8 cellular contexts compared by ENCODE assay signal in genomic region chr17:74987418-74987908, GRCh38. TPM values are rescaled to one million over a fixed set of nuclear protein-coding genes. Genes with fewer than 3 reads are reported as not detected.
DNase-seq lines count a peak whose midpoint lies in the region; ATAC-seq, FAIRE-seq and TF ChIP-seq lines count a peak whose summit lies in the region.

CDR2L (plus strand) TSS chr17:74987632; CDS start chr17:74988044, 412 bp downstream.

- H3K4me2 ChIP-seq in A549: peak within 1 kb of the TSS; percentile 93

- DNase-seq in A549 (ENCODE audit: low read depth in 1 of 2, low spot score in 1 of 2) (peak; percentile 94), NCI-H345 (lab: John Stamatoyannopoulos, UW) (peak; percentile 97), islet precursor cell (peak; percentile 99)
- DNase-seq in central memory CD8-positive, alpha-beta T cell (ENCODE audit: low spot score in 2 of 2): peak; percentile 84 to 90
- DNase-seq in stimulated activated CD4-positive, alpha-beta T cell treated with anti-CD3 and anti-CD28 coated beads, Interleukin-12 subunit alpha, Interleukin-12 subunit beta, amount 100 ng/mL, for 24 hours (ENCODE audit: low read depth in 2 of 2): peak; percentile 78 to 93

- FAIRE-seq in A549 (lab: Jason Lieb, UNC): no peak

- peaks cover 6% of the 10 kb centered on the region for H3K27me3 Mint-ChIP-seq in central memory CD8-positive, alpha-beta T cell

- H3K4me1 ChIP-seq in A549: peaks cover 53% of the 10 kb centered on the region

- peaks cover 2% of the 10 kb centered on the region for H3K36me3 Mint-ChIP-seq in central memory CD8-positive, alpha-beta T cell (ENCODE audit: insufficient read depth)

- H3K27ac ChIP-seq in A549: peak within 1 kb of the TSS; percentile 94 to 95

- H3K9me3 Mint-ChIP-seq in central memory CD8-positive, alpha-beta T cell: no peaks in the 10 kb centered on the region

- peak; percentile 95 for TF ChIP-seq POLR2A in A549 (IDR thresholded peaks at IDR 0.05; ENCODE audit: low read length)

- TF ChIP-seq CTCF in A549 (IDR thresholded peaks at IDR 0.05): no peak

- H3K4me1 Mint-ChIP-seq in central memory CD8-positive, alpha-beta T cell: peaks cover 5% of the 10 kb centered on the region

- TF ChIP-seq RAD21 in A549 (conservative IDR thresholded peaks at IDR 0.05 in 1 of 2, IDR thresholded peaks at IDR 0.05 in 1 of 2): no peak

- peak within 1 kb of the TSS; percentile 82 for H3K4me3 Mint-ChIP-seq in central memory CD8-positive, alpha-beta T cell

- no peak for TF ChIP-seq EP300 in A549 (IDR thresholded peaks at IDR 0.05)

- CTCF ChIA-PET in A549 (lab: Yijun Ruan, JAX): interaction anchor here (0.7 to 17.5 kb wide), 13 partner anchors 8 to 143 kb away, joined by 3 to 332 read pairs (median 9); partner anchors contain the start of genes HID1, MRPL58, NT5C and OTOP2

- ATAC-seq in A549 (peak; percentile 82 to 87), GM18907 (IDR thresholded peaks at IDR 0.05; ENCODE audit: unreplicated experiment) (peak; percentile 87), HG03175 (IDR thresholded peaks at IDR 0.05; ENCODE audit: unreplicated experiment) (peak; percentile 91)
- peak; percentile 97 to 98 for ATAC-seq in activated CD4-positive, CD25-positive, alpha-beta regulatory T cell treated with anti-CD3 and anti-CD28 coated beads, Interleukin-2, amount 50 U/mL, for 24 hours
- ATAC-seq in central memory CD8-positive, alpha-beta T cell (replicated peaks; ENCODE audit: extremely low read depth, poor library complexity, severe bottlenecking): peak; percentile 91

- H3K9me3 ChIP-seq in A549: no peaks in the 10 kb centered on the region

- no peak within 1 kb of the TSS for H3K27ac Mint-ChIP-seq in central memory CD8-positive, alpha-beta T cell (ENCODE audit: low read depth)

- WGBS in A549 (ENCODE audit: missing lambda C conversion rate): 0% methylated on average over 16 of the region's 51 CpGs

- H3K4me3 ChIP-seq in A549: peak within 1 kb of the TSS; percentile 80

- POLR2A ChIA-PET in A549 (lab: Yijun Ruan, JAX): interaction anchor here (0.5 to 7.5 kb wide), 12 partner anchors 15 to 917 kb away, joined by 3 to 107 read pairs (median 6); partner anchors contain the start of genes FDXR, HID1, MRPL58 and SLC16A5

TF ChIP-seq in A549, 52 proteins besides CTCF, POLR2A, EP300 and RAD21:
- TF ChIP-seq BCL3 (IDR thresholded peaks at IDR 0.05): peak; percentile 94
- no peak for TF ChIP-seq CBX8 (IDR thresholded peaks at IDR 0.05)
- TF ChIP-seq REST (IDR thresholded peaks at IDR 0.05): no peak
- no peak for TF ChIP-seq KDM5A (IDR thresholded peaks at IDR 0.05)
- TF ChIP-seq TP53 (CRISPR knock-in tag; IDR thresholded peaks at IDR 0.05): peak; percentile 77; the same call in 1 of the 2 replicates
- TF ChIP-seq CEBPB (IDR thresholded peaks at IDR 0.05): no peak
- TF ChIP-seq EHF (CRISPR knock-in tag; IDR thresholded peaks at IDR 0.05): no peak
- no peak for TF ChIP-seq ESRRA (IDR thresholded peaks at IDR 0.05; ENCODE audit: borderline replicate concordance, low read length)
- TF ChIP-seq MAX (IDR thresholded peaks at IDR 0.05): no peak; the same call in 1 of the 2 replicates
- TF ChIP-seq PHF8 (IDR thresholded peaks at IDR 0.05; ENCODE audit: borderline replicate concordance, low read depth): peak; percentile 75
- no peak for TF ChIP-seq EHMT2 (IDR thresholded peaks at IDR 0.05; ENCODE audit: low read depth)
- peak; percentile 51 for TF ChIP-seq MAFK (IDR thresholded peaks at IDR 0.05; ENCODE audit: partially characterized antibody)
- no peak for TF ChIP-seq FOSB (CRISPR knock-in tag; IDR thresholded peaks at IDR 0.05)
- peak; percentile 72 to 86; a peak in 4 of 5 replicates for TF ChIP-seq JUN (IDR thresholded peaks at IDR 0.05)
- no peak for TF ChIP-seq USF2 (IDR thresholded peaks at IDR 0.05)
- TF ChIP-seq TFCP2L1 (CRISPR knock-in tag; IDR thresholded peaks at IDR 0.05): no peak
- no peak for TF ChIP-seq PBX3 (IDR thresholded peaks at IDR 0.05)

RNA-seq across cellular contexts. Expression of gene CDR2L, which starts in this region (rescaled TPM):
- polyA plus RNA-seq in A549 (2011; rRNA removed) (18.0 and 18.5 TPM in 2 replicates), A549 (2017; fragmentation: RNase III; extraction: RNeasy Plus Mini Kit Qiagen cat#74134 plus additional on column Dnase treatment) (26.9 to 34.0 TPM (median 30.0 TPM) in 3 replicates)
- polyA plus RNA-seq in A549 (2012; cell fraction: cytosol; rRNA removed): 25.6 and 34.4 TPM in 2 replicates
- polyA plus RNA-seq in A549 (2012; cell fraction: nucleus; rRNA removed): 38.5 and 49.0 TPM in 2 replicates
- polyA minus RNA-seq in A549 (2011; rRNA and poly(A)+ RNA removed): 16.6 and 21.8 TPM in 2 replicates

Comparison
In these comparisons a context has a peak if more than half of its experiments do, and no peak if none do; other contexts are left out.
1. Peak in every context shown above with its lines: DNase-seq, ATAC-seq, H3K4me3 ChIP-seq and H3K27ac ChIP-seq.